1 cellular context compared by ENCODE assay signal in genomic region chr1:161226759-161227158, GRCh38.
A peak's percentile ranks its signal among the peaks of the same experiment; 100 is the strongest.
TF ChIP-seq lines count a peak whose summit lies in the region.

No MANE protein-coding gene starts in this region.

TF ChIP-seq in HepG2, 621 proteins besides CTCF, POLR2A, EP300 and RAD21 (continues in another document):
- TF ChIP-seq ZBTB20 (CRISPR knock-in tag; IDR thresholded peaks at IDR 0.05; ENCODE audit: borderline replicate concordance, low read depth) (no peak), ZNF205 (CRISPR knock-in tag; IDR thresholded peaks at IDR 0.05) (0 out of 2 replicates have a peak, but pooled peaks have one; percentile 9), ZNF788 (CRISPR knock-in tag; IDR thresholded peaks at IDR 0.05; ENCODE audit: borderline replicate concordance) (no peak), NFATC3 (CRISPR knock-in tag; IDR thresholded peaks at IDR 0.05) (no peak), ZNF782 (CRISPR knock-in tag; IDR thresholded peaks at IDR 0.05; ENCODE audit: borderline replicate concordance) (no peak), AKAP8 (CRISPR knock-in tag; IDR thresholded peaks at IDR 0.05) (no peak), PRDM15 (CRISPR knock-in tag; IDR thresholded peaks at IDR 0.05) (no peak), MXD3 (CRISPR knock-in tag; IDR thresholded peaks at IDR 0.05) (no peak), ZNF878 (CRISPR knock-in tag; IDR thresholded peaks at IDR 0.05) (no peak), NR2F2 (IDR thresholded peaks at IDR 0.05; ENCODE audit: borderline replicate concordance, low read depth) (no peak), ONECUT2 (CRISPR knock-in tag; IDR thresholded peaks at IDR 0.05) (no peak), AHDC1 (CRISPR knock-in tag; IDR thresholded peaks at IDR 0.05; ENCODE audit: borderline replicate concordance) (0 out of 2 replicates have a peak, but pooled peaks have one; percentile 32), DRAP1 (CRISPR knock-in tag; IDR thresholded peaks at IDR 0.05) (0 out of 2 replicates have a peak, but pooled peaks have one; percentile 9), ZNF230 (CRISPR knock-in tag; IDR thresholded peaks at IDR 0.05) (no peak), CENPBD1 (CRISPR knock-in tag; IDR thresholded peaks at IDR 0.05; ENCODE audit: borderline replicate concordance, low read depth) (no peak), ZNF263 (CRISPR knock-in tag; IDR thresholded peaks at IDR 0.05) (peak; percentile 16; the same call in 1 of the 2 replicates), E2F1 (CRISPR knock-in tag; IDR thresholded peaks at IDR 0.05) (no peak), ZNF292 (CRISPR knock-in tag; IDR thresholded peaks at IDR 0.05; ENCODE audit: borderline replicate concordance, low read depth) (no peak), ZFY (CRISPR knock-in tag; IDR thresholded peaks at IDR 0.05) (peak; percentile 7), TMF1 (CRISPR knock-in tag; IDR thresholded peaks at IDR 0.05; ENCODE audit: low read depth) (0 out of 2 replicates have a peak, but pooled peaks have one; percentile 22), ZNF781 (CRISPR knock-in tag; IDR thresholded peaks at IDR 0.05; ENCODE audit: borderline replicate concordance, not compliant biosample characterization) (peak; percentile 31), ATF1 (CRISPR knock-in tag; IDR thresholded peaks at IDR 0.05) (no peak), THAP7 (CRISPR knock-in tag; IDR thresholded peaks at IDR 0.05) (no peak), ZNF343 (CRISPR knock-in tag; IDR thresholded peaks at IDR 0.05) (0 out of 2 replicates have a peak, but pooled peaks have one; percentile 21), ZNF570 (CRISPR knock-in tag; IDR thresholded peaks at IDR 0.05; ENCODE audit: borderline replicate concordance) (no peak), ZNF512B (CRISPR knock-in tag; IDR thresholded peaks at IDR 0.05; ENCODE audit: borderline replicate concordance) (no peak), ZNF160 (CRISPR knock-in tag; IDR thresholded peaks at IDR 0.05) (no peak), SP140L (CRISPR knock-in tag; IDR thresholded peaks at IDR 0.05; ENCODE audit: borderline replicate concordance) (no peak), CBX5 (CRISPR knock-in tag; IDR thresholded peaks at IDR 0.05; ENCODE audit: borderline replicate concordance) (no peak), JUNB (CRISPR knock-in tag; IDR thresholded peaks at IDR 0.05; ENCODE audit: borderline replicate concordance) (no peak), MXD1 (CRISPR knock-in tag; IDR thresholded peaks at IDR 0.05) (no peak), RFX1 (IDR thresholded peaks at IDR 0.05) (no peak), RBFOX2 (IDR thresholded peaks at IDR 0.05; ENCODE audit: low read depth, low read length) (peak; percentile 62), ZNF687 (CRISPR knock-in tag; IDR thresholded peaks at IDR 0.05) (no peak), RELA (CRISPR knock-in tag; IDR thresholded peaks at IDR 0.05) (no peak), FOXO4 (CRISPR knock-in tag; conservative IDR thresholded peaks at IDR 0.05) (0 out of 2 replicates have a peak, but pooled peaks have one; percentile 8), NFE2L1 (CRISPR knock-in tag; IDR thresholded peaks at IDR 0.05; ENCODE audit: borderline replicate concordance) (no peak), ZSCAN25 (CRISPR knock-in tag; IDR thresholded peaks at IDR 0.05) (no peak; the same call in 1 of the 2 replicates), SNAI1 (CRISPR knock-in tag; IDR thresholded peaks at IDR 0.05; ENCODE audit: borderline replicate concordance) (no peak)
